In genomic region chr1:44824392-44824791, GRCh38 we compare ENCODE assay signal across 2 cellular contexts.
TF ChIP-seq lines count a peak whose summit lies in the region.

No MANE protein-coding gene starts in this region.

TF ChIP-seq in HEK293, 187 proteins besides CTCF, POLR2A, EP300 and RAD21:
- peak; percentile 89 for TF ChIP-seq ZNF121 (tag by site-specific recombination; IDR thresholded peaks at IDR 0.05)

TF ChIP-seq in HepG2, 621 proteins besides CTCF, POLR2A, EP300 and RAD21:
- peak; percentile 66 for TF ChIP-seq ZNF121 (CRISPR knock-in tag; IDR thresholded peaks at IDR 0.05)
